In the genomic region with DNA sequence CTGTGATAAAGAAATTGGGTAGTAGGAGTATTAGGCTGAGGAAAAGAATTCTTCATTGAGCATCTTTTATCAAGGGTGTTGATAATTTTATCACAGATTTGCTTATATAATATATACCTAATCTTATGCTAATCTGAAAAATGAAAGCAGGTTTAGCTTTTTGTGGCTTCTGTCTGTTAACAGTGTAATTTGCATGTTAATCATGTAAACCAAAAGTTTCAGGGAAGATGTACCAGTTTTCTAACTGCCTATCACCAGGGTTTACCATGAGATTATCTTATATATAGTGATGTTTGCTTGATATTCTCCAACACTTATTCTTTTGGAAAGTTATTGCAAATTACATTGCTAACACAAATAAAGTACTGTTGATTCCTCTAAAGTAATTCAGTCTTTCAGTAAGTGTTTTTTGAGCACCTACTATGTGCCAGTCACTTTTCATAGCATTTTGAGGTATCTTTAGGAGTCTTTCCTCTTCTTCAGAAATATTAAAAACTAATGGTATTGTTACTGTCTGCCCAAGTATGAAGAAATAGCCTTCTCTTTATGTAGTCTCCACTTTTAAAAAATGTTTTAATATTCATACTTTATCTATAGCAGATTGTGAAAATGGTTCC, we compare ENCODE assay signal across 28 cellular contexts.
"Had no signal": no experiment of that assay in that cellular context is flagged by ENCODE, and none has a peak within 500 bp of the region (broad histone marks: within the 10 kb centered on the region; RNA-seq: fewer than 3 reads in every experiment).

No MANE protein-coding gene starts in this region.

- DNase-seq: islet precursor cell; left ventricle myocardium inferior; mesendoderm; naive B cell; natural killer cell; nephron progenitor cell; occipital lobe; ovary; small intestine; stimulated activated CD4-positive, alpha-beta T cell treated with anti-CD3 and anti-CD28 coated beads, Interleukin-15, amount 100 ng/mL, for 24 hours; stimulated activated CD4-positive, alpha-beta T cell treated with anti-CD3 and anti-CD28 coated beads, Interleukin-2, amount 100 ng/mL, for 24 hours; stimulated activated CD4-positive, alpha-beta T cell treated with anti-CD3 and anti-CD28 coated beads, Interleukin-4, amount 100 ng/mL, for 1 hour; stimulated activated naive B cell treated with anti-CD40 and anti-IgM and Interleukin-4, amounts not matched to agents 10 μg/mL and 1 μg/mL and 100 μg/mL, for 72 hours; stimulated activated naive CD8-positive, alpha-beta T cell treated with anti-CD3 and anti-CD28 coated beads, Interleukin-15, Interleukin-2, amounts not matched to agents 100 U/mL and 50 U/mL, for 24 hours; stomach; testis; thyroid gland; transverse colon; upper lobe of right lung had no signal

- H3K4me3 ChIP-seq: hepatocyte, left ventricle myocardium inferior, lung, neural progenitor cell, ovary, right atrium auricular region, stomach, testis, thyroid gland, transverse colon, upper lobe of right lung had no signal

- H3K36me3 ChIP-seq: ovary had no signal

- ATAC-seq: natural killer cell; sciatic nerve; stimulated activated naive B cell treated with anti-CD40 and anti-IgM and Interleukin-4, amounts not matched to agents 10 μg/mL and 1 μg/mL and 100 μg/mL, for 72 hours; stimulated activated naive CD8-positive, alpha-beta T cell treated with anti-CD3 and anti-CD28 coated beads, Interleukin-15, Interleukin-2, amounts not matched to agents 100 U/mL and 50 U/mL, for 24 hours; upper lobe of right lung had no signal

- H3K4me2 ChIP-seq: hepatocyte, neural progenitor cell had no signal

- H3K9me3 ChIP-seq: left ventricle myocardium inferior, neutrophil, ovary, right atrium auricular region, stomach, testis, thyroid gland, transverse colon, upper lobe of right lung had no signal

- FAIRE-seq: small intestine, urothelium cell line had no signal

- H3K27me3 Mint-ChIP-seq: naive B cell; progenitor cell of endocrine pancreas; stimulated activated naive B cell treated with anti-CD40 and anti-IgM and Interleukin-4, amounts not matched to agents 10 μg/mL and 1 μg/mL and 100 μg/mL, for 72 hours had no signal

- H3K4me3 Mint-ChIP-seq: mesothelial cell of epicardium; naive B cell; natural killer cell; nephron progenitor cell; neural progenitor cell; stimulated activated naive B cell treated with anti-CD40 and anti-IgM and Interleukin-4, amounts not matched to agents 10 μg/mL and 1 μg/mL and 100 μg/mL, for 72 hours had no signal

- H2AFZ ChIP-seq: hepatocyte, neural progenitor cell had no signal

- H3K9me3 Mint-ChIP-seq: mesothelial cell of epicardium; naive B cell; natural killer cell; nephron progenitor cell; neural progenitor cell; stimulated activated naive B cell treated with anti-CD40 and anti-IgM and Interleukin-4, amounts not matched to agents 10 μg/mL and 1 μg/mL and 100 μg/mL, for 72 hours had no signal

- H3K4me1 ChIP-seq: left ventricle myocardium inferior, neural progenitor cell, right atrium auricular region, stomach, testis, thyroid gland, upper lobe of right lung had no signal

- H3K9ac ChIP-seq: neural progenitor cell had no signal

- H3K4me1 Mint-ChIP-seq: mesothelial cell of epicardium; naive B cell; natural killer cell; nephron progenitor cell; neural progenitor cell; stimulated activated naive B cell treated with anti-CD40 and anti-IgM and Interleukin-4, amounts not matched to agents 10 μg/mL and 1 μg/mL and 100 μg/mL, for 72 hours had no signal

- H3K27ac ChIP-seq: left ventricle myocardium inferior, neural progenitor cell, neutrophil, ovary, right atrium auricular region, stomach, testis, thyroid gland, transverse colon, upper lobe of right lung had no signal

- H3K27ac Mint-ChIP-seq: mesothelial cell of epicardium; natural killer cell; nephron progenitor cell; neural progenitor cell; progenitor cell of endocrine pancreas; stimulated activated naive B cell treated with anti-CD40 and anti-IgM and Interleukin-4, amounts not matched to agents 10 μg/mL and 1 μg/mL and 100 μg/mL, for 72 hours had no signal

- H3K27me3 ChIP-seq: hepatocyte, neural progenitor cell, neutrophil, ovary, right atrium auricular region, stomach, testis, thyroid gland, transverse colon, upper lobe of right lung had no signal
